Comparison of ENCODE assay signal across 22 cellular contexts in genomic region chr11:115698243-115698642, GRCh38.
"Had no signal": no experiment of that assay in that cellular context is flagged by ENCODE, and none has a peak within 500 bp of the region (broad histone marks: within the 10 kb centered on the region; RNA-seq: fewer than 3 reads in every experiment).

No MANE protein-coding gene starts in this region.

- H3K4me3 ChIP-seq: MG63, PC-9, Peyer's patch, SJCRH30 had no signal

- H3K4me1 ChIP-seq: SJCRH30 had no signal

- H3K9me3 ChIP-seq: MG63, Peyer's patch, SJCRH30 had no signal

- H3K36me3 ChIP-seq: MG63, Peyer's patch, SJCRH30 had no signal

- H3K27me3 ChIP-seq: MG63, Peyer's patch, SJCRH30 had no signal

- H3K4me2 ChIP-seq: PC-9 had no signal

- DNase-seq: IMR-90, Karpas-422, KG1, MG63, NCI-H1092 treated with DMSO at 0.1 percent for 48 hours, NCI-H1436 treated with DMSO at 0.1 percent for 48 hours, NCI-H1694, NCI-H187 treated with DMSO at 0.1 percent for 48 hours, NCI-H2081, NCI-H2107, NCI-H2227 treated with DMSO at 0.1 percent for 48 hours, NCI-H524, NCI-H526 treated with DMSO at 0.1 percent for 48 hours, NCI-H748 treated with DMSO at 0.1 percent for 48 hours, OCI-M1, PC-9, Peyer's patch, SHP77 treated with DMSO at 0.1 percent for 48 hours had no signal

- H2AFZ ChIP-seq: PC-9 had no signal

- ATAC-seq: HepG2, Right ventricle myocardium inferior, SK-N-SH treated with all-trans-retinoic acid at 6 μM for 48 hours had no signal

- H3K27ac ChIP-seq: PC-9, Peyer's patch, SJCRH30 had no signal
